Comparison of ENCODE assay signal across 8 cellular contexts in the genomic region with DNA sequence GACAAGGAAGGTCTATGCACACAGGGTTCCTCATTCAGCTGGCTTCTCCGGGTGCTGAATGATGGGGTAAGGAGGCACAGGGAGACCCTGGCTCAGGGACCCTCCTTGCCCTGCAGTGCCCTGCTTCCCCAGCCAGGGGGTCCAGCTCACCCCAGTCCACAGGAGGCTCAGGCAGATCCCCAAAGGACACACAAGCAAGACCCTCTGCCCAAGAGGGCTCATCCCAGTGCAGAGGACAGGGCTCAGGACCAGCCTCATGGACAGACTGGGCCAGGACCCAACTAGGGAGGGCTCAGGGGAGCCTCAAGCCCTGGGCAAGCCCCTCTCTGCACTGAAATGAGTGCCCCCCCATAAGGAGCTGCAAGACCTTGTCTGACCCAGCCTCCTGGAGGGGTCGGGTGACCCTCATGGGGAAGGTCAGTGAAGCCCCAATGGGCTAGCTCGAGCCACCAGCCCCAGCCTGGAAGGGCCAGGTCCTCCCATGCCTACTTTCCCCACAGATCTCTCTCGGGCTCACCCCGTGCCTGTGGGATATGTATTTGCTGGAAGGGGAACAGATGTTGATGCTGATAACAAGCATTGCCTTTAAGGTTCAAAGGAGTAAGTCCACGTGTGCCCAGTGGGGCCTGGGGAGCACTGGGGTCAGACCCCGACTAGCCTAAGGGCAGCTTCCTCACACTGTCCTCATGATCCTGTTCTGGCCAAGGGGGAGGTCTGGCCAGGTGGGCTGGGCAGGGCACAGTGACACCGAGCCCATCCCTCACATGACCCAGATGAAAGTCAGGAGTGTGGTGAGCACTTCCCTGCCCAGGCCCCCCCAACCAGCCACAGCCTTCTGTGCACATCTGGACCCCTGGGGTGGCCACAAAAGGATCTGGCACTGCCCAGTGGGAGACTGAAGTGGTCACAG.
DNase-seq lines count a peak whose midpoint lies in the region; ATAC-seq, FAIRE-seq and TF ChIP-seq lines count a peak whose summit lies in the region.
"Not testable (repeated sequence)": the region's sequence is repeated elsewhere in the genome, so short reads cannot be mapped to it uniquely, and the experiment has no call there.

No MANE protein-coding gene starts in this region.

- H3K4ac ChIP-seq in neuronal stem cell (ENCODE audit: low read length): not testable (repeated sequence)

- peak; percentile 91 for FAIRE-seq in urothelium cell line (lab: Jason Lieb, UNC)

- not testable (repeated sequence) for H3K4me1 Mint-ChIP-seq in activated CD8-positive, alpha-beta memory T cell treated with anti-CD3 and anti-CD28 coated beads, Interleukin-2, amount 10 ng/mL, durations not matched to agents 7 days and 5 days; activated naive CD8-positive, alpha-beta T cell treated with anti-CD3 and anti-CD28 coated beads, Interleukin-2, amount 10 ng/mL, durations not matched to agents 7 days and 5 days

- not testable (repeated sequence) for H4K8ac ChIP-seq in neuronal stem cell (ENCODE audit: low read depth, low read length)

- H3K79me1 ChIP-seq in neuronal stem cell (ENCODE audit: low read depth, low read length): not testable (repeated sequence)

- not testable (repeated sequence) for TF ChIP-seq CTCF in HEK293 (tag by site-specific recombination; IDR thresholded peaks at IDR 0.05); stomach (IDR thresholded peaks at IDR 0.05)

- not testable (repeated sequence) for H3K27ac Mint-ChIP-seq in activated CD8-positive, alpha-beta memory T cell treated with anti-CD3 and anti-CD28 coated beads, Interleukin-2, amount 10 ng/mL, durations not matched to agents 7 days and 5 days; activated naive CD8-positive, alpha-beta T cell treated with anti-CD3 and anti-CD28 coated beads, Interleukin-2, amount 10 ng/mL, durations not matched to agents 7 days and 5 days

- POLR2A ChIA-PET in HEK293 (lab: Yijun Ruan, JAX); activated naive CD8-positive, alpha-beta T cell treated with anti-CD3 and anti-CD28 coated beads, Interleukin-2, amount 10 ng/mL, durations not matched to agents 7 days and 5 days (lab: Charles Lee): not testable (repeated sequence)

- intact Hi-C loops in stomach (cut with DNase I; ENCODE audit: low total_unique reads): not testable (repeated sequence)

- not testable (repeated sequence) for H2BK120ac ChIP-seq in neuronal stem cell (ENCODE audit: low read depth, low read length)

- TF ChIP-seq POLR2A in stomach (IDR thresholded peaks at IDR 0.05): not testable (repeated sequence)

- not testable (repeated sequence) for H3K9me3 Mint-ChIP-seq in activated CD8-positive, alpha-beta memory T cell treated with anti-CD3 and anti-CD28 coated beads, Interleukin-2, amount 10 ng/mL, durations not matched to agents 7 days and 5 days (ENCODE audit: low read depth); activated naive CD8-positive, alpha-beta T cell treated with anti-CD3 and anti-CD28 coated beads, Interleukin-2, amount 10 ng/mL, durations not matched to agents 7 days and 5 days

- peak; percentile 34 for DNase-seq in activated CD8-positive, alpha-beta memory T cell treated with anti-CD3 and anti-CD28 coated beads, Interleukin-2, amount 10 ng/mL, durations not matched to agents 7 days and 5 days
- DNase-seq in activated naive CD8-positive, alpha-beta T cell treated with anti-CD3 and anti-CD28 coated beads, Interleukin-2, amount 10 ng/mL, durations not matched to agents 7 days and 5 days: peak; percentile 16
- peak; percentile 39 for DNase-seq in left lobe of liver (ENCODE audit: low spot score)
- DNase-seq in neuronal stem cell (ENCODE audit: low spot score); urothelium cell line (ENCODE audit: low spot score): not testable (repeated sequence)
- peak; percentile 11 for DNase-seq in stomach

- not testable (repeated sequence) for H3K4me2 ChIP-seq in neuronal stem cell (ENCODE audit: insufficient read depth, low read length, poor library complexity, severe bottlenecking)

- ATAC-seq in activated CD8-positive, alpha-beta memory T cell treated with anti-CD3 and anti-CD28 coated beads, Interleukin-2, amount 10 ng/mL, durations not matched to agents 7 days and 5 days; activated naive CD8-positive, alpha-beta T cell treated with anti-CD3 and anti-CD28 coated beads, Interleukin-2, amount 10 ng/mL, durations not matched to agents 7 days and 5 days (ENCODE audit: low read depth); left lobe of liver: not testable (repeated sequence)
- peak; percentile 13 for ATAC-seq in esophagus mucosa

- peaks cover 16% of the 10 kb centered on the region for H3K27me3 Mint-ChIP-seq in activated CD8-positive, alpha-beta memory T cell treated with anti-CD3 and anti-CD28 coated beads, Interleukin-2, amount 10 ng/mL, durations not matched to agents 7 days and 5 days
- H3K27me3 Mint-ChIP-seq in activated naive CD8-positive, alpha-beta T cell treated with anti-CD3 and anti-CD28 coated beads, Interleukin-2, amount 10 ng/mL, durations not matched to agents 7 days and 5 days: not testable (repeated sequence)

- H3K9me3 ChIP-seq in HEK293 (ENCODE audit: control insufficient read depth, insufficient read depth, low read depth, low read length); neuronal stem cell (replicated peaks in 1 of 2; ENCODE audit: control insufficient read depth in 2 of 2, insufficient read depth in 1 of 2, low read depth in 1 of 2, low read length in 2 of 2); stomach: not testable (repeated sequence)

- H3K36me3 Mint-ChIP-seq in activated CD8-positive, alpha-beta memory T cell treated with anti-CD3 and anti-CD28 coated beads, Interleukin-2, amount 10 ng/mL, durations not matched to agents 7 days and 5 days; activated naive CD8-positive, alpha-beta T cell treated with anti-CD3 and anti-CD28 coated beads, Interleukin-2, amount 10 ng/mL, durations not matched to agents 7 days and 5 days: not testable (repeated sequence)

- H3K4me1 ChIP-seq in HEK293 (ENCODE audit: control insufficient read depth, insufficient read depth, low read length); neuronal stem cell (ENCODE audit: control insufficient read depth in 2 of 2, insufficient read depth in 1 of 2, low read depth in 1 of 2, low read length in 2 of 2); stomach: not testable (repeated sequence)

- H3K4me3 ChIP-seq in HEK293 (ENCODE audit: low read depth, low read length); neuronal stem cell (ENCODE audit: low read length in 2 of 2); stomach: not testable (repeated sequence)

- TF ChIP-seq EP300 in stomach (IDR thresholded peaks at IDR 0.05): not testable (repeated sequence)

- peak overlapping the region; percentile 6 for H3K14ac ChIP-seq in neuronal stem cell (ENCODE audit: low read length)

- peak overlapping the region; percentile 20 for H3K18ac ChIP-seq in neuronal stem cell (ENCODE audit: low read length)

- not testable (repeated sequence) for H3K23ac ChIP-seq in neuronal stem cell (ENCODE audit: low read depth, low read length, poor library complexity)

- no CpG with 5 or more reads among the region's 8 CpGs for WGBS in neuronal stem cell (ENCODE audit: extremely low coverage in 2 of 2, insufficient read length in 2 of 2, insufficient replicate concordance in 1 of 2), 2 donors
- 67 to 73% (median 72%) methylated on average over 6 to 8 of the region's 8 CpGs for WGBS in stomach, 5 donors

- not testable (repeated sequence) for H4K91ac ChIP-seq in neuronal stem cell (ENCODE audit: low read depth, low read length, poor library complexity)

- H3K36me3 ChIP-seq in HEK293 (ENCODE audit: control insufficient read depth in 2 of 2, insufficient read depth in 1 of 2, low read length in 2 of 2); neuronal stem cell (replicated peaks in 1 of 2; ENCODE audit: control insufficient read depth in 2 of 2, insufficient read depth in 2 of 2, low read length in 2 of 2); stomach: not testable (repeated sequence)

- H3K27ac ChIP-seq in HEK293 (ENCODE audit: extremely low read depth, low read depth, low read length); neuronal stem cell (replicated peaks; ENCODE audit: low read length); stomach: not testable (repeated sequence)

- H2BK5ac ChIP-seq in neuronal stem cell (ENCODE audit: low read length): not testable (repeated sequence)

- H2AK5ac ChIP-seq in neuronal stem cell (ENCODE audit: low read depth, low read length): peak overlapping the region; percentile 46

- not testable (repeated sequence) for H2BK12ac ChIP-seq in neuronal stem cell (ENCODE audit: low read length)

- not testable (repeated sequence) for H3K9ac ChIP-seq in neuronal stem cell (ENCODE audit: low read depth, low read length, poor library complexity)

- not testable (repeated sequence) for H3K4me3 Mint-ChIP-seq in activated CD8-positive, alpha-beta memory T cell treated with anti-CD3 and anti-CD28 coated beads, Interleukin-2, amount 10 ng/mL, durations not matched to agents 7 days and 5 days; activated naive CD8-positive, alpha-beta T cell treated with anti-CD3 and anti-CD28 coated beads, Interleukin-2, amount 10 ng/mL, durations not matched to agents 7 days and 5 days

- CTCF ChIA-PET in HEK293 (lab: Yijun Ruan, JAX): not testable (repeated sequence)
- CTCF ChIA-PET in activated CD8-positive, alpha-beta memory T cell treated with anti-CD3 and anti-CD28 coated beads, Interleukin-2, amount 10 ng/mL, durations not matched to agents 7 days and 5 days (lab: Charles Lee): interaction anchor here (0.6 kb wide), 1 partner anchor 33 kb away, joined by 3 read pairs; no protein-coding TSS in a partner anchor

- not testable (repeated sequence) for H3K27me3 ChIP-seq in neuronal stem cell (ENCODE audit: control insufficient read depth in 3 of 3, insufficient read depth in 3 of 3, low read depth in 1 of 3, low read length in 3 of 3); stomach

- not testable (repeated sequence) for H2AFZ ChIP-seq in neuronal stem cell (ENCODE audit: low read length)

- peak overlapping the region; percentile 24 for H2BK15ac ChIP-seq in neuronal stem cell (ENCODE audit: low read length)

TF ChIP-seq in HEK293, 187 proteins besides CTCF, POLR2A, EP300 and RAD21:
- 0 out of 2 replicates have a peak, but pooled peaks have one; percentile 28 for TF ChIP-seq ZIC2 (tag by site-specific recombination; IDR thresholded peaks at IDR 0.05)
